ENCODE assay signal across 1 cellular context in the genomic region with DNA sequence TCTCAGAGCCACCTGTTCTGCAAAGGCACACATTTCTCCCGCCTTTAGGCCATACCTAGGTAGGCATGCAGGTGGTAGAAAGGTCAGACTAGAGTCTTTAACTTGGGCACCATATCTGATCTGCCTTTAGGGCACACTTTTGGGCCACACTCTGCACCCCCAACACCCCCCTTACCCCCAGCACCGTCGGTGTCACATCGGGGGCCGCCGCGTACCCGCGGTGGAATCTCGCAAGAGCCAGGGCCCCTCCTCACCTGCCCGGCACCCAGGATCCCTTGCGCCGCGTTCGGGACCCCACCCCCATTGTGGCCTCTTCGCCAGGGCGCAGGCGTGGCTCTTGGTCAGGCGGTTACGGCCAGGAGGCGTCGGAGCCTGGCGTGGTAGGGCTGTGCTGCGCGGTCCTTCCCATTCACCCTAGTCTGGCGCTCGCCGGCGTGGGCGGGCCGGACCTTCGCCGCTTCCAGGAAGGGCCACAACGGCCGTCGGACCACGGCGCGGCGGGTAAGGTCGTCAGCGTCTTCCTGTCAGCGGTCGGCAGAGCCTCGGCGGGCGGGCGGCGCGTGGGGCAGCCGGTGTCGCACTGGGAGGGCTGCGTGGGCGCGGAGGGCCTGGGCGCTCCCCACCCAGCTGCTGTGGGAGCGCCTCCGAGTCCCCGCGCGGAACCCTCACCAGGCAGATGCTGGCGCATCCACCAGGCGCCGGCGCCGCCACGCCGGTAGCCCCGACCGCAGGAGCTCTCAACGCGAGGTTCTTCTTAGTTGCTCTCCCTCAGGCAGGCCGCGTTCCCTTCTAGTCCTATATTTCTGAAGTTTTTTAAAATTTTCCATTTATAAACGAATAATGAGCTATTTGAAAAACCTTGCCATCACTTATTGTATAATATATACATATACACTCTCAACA.
TF ChIP-seq lines count a peak whose summit lies in the region.

A gene (plus strand): TSS at position 341 of the 903 bp plus-strand sequence. CDS start 23,028 bp downstream, outside the sequence.

TF ChIP-seq in HepG2, 621 proteins besides CTCF, POLR2A, EP300 and RAD21 (continued from another document and continues in another):
- TF ChIP-seq, protein P1, sequence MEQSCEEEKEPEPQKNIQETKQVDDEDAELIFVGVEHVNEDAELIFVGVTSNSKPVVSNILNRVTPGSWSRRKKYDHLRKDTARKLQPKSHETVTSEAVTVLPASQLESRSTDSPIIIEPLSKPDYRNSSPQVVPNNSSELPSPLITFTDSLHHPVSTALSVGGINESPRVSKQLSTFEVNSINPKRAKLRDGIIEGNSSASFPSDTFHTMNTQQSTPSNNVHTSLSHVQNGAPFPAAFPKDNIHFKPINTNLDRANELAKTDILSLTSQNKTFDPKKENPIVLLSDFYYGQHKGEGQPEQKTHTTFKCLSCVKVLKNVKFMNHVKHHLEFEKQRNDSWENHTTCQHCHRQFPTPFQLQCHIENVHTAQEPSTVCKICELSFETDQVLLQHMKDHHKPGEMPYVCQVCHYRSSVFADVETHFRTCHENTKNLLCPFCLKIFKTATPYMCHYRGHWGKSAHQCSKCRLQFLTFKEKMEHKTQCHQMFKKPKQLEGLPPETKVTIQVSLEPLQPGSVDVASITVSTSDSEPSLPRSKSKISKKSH (CRISPR knock-in tag; IDR thresholded peaks at IDR 0.05; ENCODE audit: borderline replicate concordance): peak; percentile 97
- TF ChIP-seq ZNF605 (CRISPR knock-in tag; IDR thresholded peaks at IDR 0.05): 0 out of 2 replicates have a peak, but pooled peaks have one; percentile 51
- no peak for TF ChIP-seq ZNF577 (CRISPR knock-in tag; IDR thresholded peaks at IDR 0.05; ENCODE audit: borderline replicate concordance, low read depth)
- 0 out of 2 replicates have a peak, but pooled peaks have one; percentile 42 for TF ChIP-seq MIXL1 (CRISPR knock-in tag; IDR thresholded peaks at IDR 0.05)
- no peak for TF ChIP-seq MAZ (IDR thresholded peaks at IDR 0.05; ENCODE audit: borderline replicate concordance, low read depth, low read length)
- peak; percentile 87; the same call in 1 of the 2 replicates for TF ChIP-seq MAZ (CRISPR knock-in tag; IDR thresholded peaks at IDR 0.05; ENCODE audit: low read depth)
- TF ChIP-seq, protein P2, sequence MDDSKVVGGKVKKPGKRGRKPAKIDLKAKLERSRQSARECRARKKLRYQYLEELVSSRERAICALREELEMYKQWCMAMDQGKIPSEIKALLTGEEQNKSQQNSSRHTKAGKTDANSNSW (CRISPR knock-in tag; IDR thresholded peaks at IDR 0.05; ENCODE audit: borderline replicate concordance): peak; percentile 85; the same call in 1 of the 2 replicates
- TF ChIP-seq, protein P3, sequence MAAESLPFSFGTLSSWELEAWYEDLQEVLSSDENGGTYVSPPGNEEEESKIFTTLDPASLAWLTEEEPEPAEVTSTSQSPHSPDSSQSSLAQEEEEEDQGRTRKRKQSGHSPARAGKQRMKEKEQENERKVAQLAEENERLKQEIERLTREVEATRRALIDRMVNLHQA (CRISPR knock-in tag; IDR thresholded peaks at IDR 0.05): no peak
- peak; percentile 80 for TF ChIP-seq POLR2AphosphoS5 (IDR thresholded peaks at IDR 0.05; ENCODE audit: low read depth, low read length)
- TF ChIP-seq IRF2 (CRISPR knock-in tag; IDR thresholded peaks at IDR 0.05): peak; percentile 75
- peak; percentile 80 for TF ChIP-seq ARHGAP35 (CRISPR knock-in tag; IDR thresholded peaks at IDR 0.05; ENCODE audit: borderline replicate concordance)
- TF ChIP-seq ZNF331 (CRISPR knock-in tag; IDR thresholded peaks at IDR 0.05): peak; percentile 93
- peak; percentile 99 for TF ChIP-seq ZNF547 (CRISPR knock-in tag; IDR thresholded peaks at IDR 0.05)
- TF ChIP-seq, protein P4, sequence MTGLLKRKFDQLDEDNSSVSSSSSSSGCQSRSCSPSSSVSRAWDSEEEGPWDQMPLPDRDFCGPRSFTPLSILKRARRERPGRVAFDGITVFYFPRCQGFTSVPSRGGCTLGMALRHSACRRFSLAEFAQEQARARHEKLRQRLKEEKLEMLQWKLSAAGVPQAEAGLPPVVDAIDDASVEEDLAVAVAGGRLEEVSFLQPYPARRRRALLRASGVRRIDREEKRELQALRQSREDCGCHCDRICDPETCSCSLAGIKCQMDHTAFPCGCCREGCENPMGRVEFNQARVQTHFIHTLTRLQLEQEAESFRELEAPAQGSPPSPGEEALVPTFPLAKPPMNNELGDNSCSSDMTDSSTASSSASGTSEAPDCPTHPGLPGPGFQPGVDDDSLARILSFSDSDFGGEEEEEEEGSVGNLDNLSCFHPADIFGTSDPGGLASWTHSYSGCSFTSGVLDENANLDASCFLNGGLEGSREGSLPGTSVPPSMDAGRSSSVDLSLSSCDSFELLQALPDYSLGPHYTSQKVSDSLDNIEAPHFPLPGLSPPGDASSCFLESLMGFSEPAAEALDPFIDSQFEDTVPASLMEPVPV (CRISPR knock-in tag; IDR thresholded peaks at IDR 0.05): peak; percentile 93
- TF ChIP-seq ZNF724P (CRISPR knock-in tag; IDR thresholded peaks at IDR 0.05; ENCODE audit: borderline replicate concordance): peak; percentile 91; the same call in 1 of the 2 replicates
- peak; percentile 89 for TF ChIP-seq ZNF329 (CRISPR knock-in tag; IDR thresholded peaks at IDR 0.05; ENCODE audit: low read depth)
- TF ChIP-seq, protein P5, sequence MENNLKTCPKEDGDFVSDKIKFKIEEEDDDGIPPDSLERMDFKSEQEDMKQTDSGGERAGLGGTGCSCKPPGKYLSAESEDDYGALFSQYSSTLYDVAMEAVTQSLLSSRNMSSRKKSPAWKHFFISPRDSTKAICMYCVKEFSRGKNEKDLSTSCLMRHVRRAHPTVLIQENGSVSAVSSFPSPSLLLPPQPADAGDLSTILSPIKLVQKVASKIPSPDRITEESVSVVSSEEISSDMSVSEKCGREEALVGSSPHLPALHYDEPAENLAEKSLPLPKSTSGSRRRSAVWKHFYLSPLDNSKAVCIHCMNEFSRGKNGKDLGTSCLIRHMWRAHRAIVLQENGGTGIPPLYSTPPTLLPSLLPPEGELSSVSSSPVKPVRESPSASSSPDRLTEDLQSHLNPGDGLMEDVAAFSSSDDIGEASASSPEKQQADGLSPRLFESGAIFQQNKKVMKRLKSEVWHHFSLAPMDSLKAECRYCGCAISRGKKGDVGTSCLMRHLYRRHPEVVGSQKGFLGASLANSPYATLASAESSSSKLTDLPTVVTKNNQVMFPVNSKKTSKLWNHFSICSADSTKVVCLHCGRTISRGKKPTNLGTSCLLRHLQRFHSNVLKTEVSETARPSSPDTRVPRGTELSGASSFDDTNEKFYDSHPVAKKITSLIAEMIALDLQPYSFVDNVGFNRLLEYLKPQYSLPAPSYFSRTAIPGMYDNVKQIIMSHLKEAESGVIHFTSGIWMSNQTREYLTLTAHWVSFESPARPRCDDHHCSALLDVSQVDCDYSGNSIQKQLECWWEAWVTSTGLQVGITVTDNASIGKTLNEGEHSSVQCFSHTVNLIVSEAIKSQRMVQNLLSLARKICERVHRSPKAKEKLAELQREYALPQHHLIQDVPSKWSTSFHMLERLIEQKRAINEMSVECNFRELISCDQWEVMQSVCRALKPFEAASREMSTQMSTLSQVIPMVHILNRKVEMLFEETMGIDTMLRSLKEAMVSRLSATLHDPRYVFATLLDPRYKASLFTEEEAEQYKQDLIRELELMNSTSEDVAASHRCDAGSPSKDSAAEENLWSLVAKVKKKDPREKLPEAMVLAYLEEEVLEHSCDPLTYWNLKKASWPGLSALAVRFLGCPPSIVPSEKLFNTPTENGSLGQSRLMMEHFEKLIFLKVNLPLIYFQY (CRISPR knock-in tag; IDR thresholded peaks at IDR 0.05; ENCODE audit: borderline replicate concordance): 0 out of 2 replicates have a peak, but pooled peaks have one; percentile 54
- TF ChIP-seq MAF1 (CRISPR knock-in tag; IDR thresholded peaks at IDR 0.05; ENCODE audit: borderline replicate concordance): 0 out of 2 replicates have a peak, but pooled peaks have one; percentile 80
- TF ChIP-seq ZSCAN30 (CRISPR knock-in tag; IDR thresholded peaks at IDR 0.05): no peak
- no peak for TF ChIP-seq AGO1 (IDR thresholded peaks at IDR 0.05; ENCODE audit: low read depth, low read length, poor library complexity, severe bottlenecking)
- peak; percentile 99 for TF ChIP-seq DNMT1 (CRISPR knock-in tag; IDR thresholded peaks at IDR 0.05)
- TF ChIP-seq, protein P6, sequence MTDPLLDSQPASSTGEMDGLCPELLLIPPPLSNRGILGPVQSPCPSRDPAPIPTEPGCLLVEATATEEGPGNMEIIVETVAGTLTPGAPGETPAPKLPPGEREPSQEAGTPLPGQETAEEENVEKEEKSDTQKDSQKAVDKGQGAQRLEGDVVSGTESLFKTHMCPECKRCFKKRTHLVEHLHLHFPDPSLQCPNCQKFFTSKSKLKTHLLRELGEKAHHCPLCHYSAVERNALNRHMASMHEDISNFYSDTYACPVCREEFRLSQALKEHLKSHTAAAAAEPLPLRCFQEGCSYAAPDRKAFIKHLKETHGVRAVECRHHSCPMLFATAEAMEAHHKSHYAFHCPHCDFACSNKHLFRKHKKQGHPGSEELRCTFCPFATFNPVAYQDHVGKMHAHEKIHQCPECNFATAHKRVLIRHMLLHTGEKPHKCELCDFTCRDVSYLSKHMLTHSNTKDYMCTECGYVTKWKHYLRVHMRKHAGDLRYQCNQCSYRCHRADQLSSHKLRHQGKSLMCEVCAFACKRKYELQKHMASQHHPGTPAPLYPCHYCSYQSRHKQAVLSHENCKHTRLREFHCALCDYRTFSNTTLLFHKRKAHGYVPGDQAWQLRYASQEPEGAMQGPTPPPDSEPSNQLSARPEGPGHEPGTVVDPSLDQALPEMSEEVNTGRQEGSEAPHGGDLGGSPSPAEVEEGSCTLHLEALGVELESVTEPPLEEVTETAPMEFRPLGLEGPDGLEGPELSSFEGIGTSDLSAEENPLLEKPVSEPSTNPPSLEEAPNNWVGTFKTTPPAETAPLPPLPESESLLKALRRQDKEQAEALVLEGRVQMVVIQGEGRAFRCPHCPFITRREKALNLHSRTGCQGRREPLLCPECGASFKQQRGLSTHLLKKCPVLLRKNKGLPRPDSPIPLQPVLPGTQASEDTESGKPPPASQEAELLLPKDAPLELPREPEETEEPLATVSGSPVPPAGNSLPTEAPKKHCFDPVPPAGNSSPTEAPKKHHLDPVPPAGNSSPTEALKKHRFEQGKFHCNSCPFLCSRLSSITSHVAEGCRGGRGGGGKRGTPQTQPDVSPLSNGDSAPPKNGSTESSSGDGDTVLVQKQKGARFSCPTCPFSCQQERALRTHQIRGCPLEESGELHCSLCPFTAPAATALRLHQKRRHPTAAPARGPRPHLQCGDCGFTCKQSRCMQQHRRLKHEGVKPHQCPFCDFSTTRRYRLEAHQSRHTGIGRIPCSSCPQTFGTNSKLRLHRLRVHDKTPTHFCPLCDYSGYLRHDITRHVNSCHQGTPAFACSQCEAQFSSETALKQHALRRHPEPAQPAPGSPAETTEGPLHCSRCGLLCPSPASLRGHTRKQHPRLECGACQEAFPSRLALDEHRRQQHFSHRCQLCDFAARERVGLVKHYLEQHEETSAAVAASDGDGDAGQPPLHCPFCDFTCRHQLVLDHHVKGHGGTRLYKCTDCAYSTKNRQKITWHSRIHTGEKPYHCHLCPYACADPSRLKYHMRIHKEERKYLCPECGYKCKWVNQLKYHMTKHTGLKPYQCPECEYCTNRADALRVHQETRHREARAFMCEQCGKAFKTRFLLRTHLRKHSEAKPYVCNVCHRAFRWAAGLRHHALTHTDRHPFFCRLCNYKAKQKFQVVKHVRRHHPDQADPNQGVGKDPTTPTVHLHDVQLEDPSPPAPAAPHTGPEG (CRISPR knock-in tag; IDR thresholded peaks at IDR 0.05): peak; percentile 98
- TF ChIP-seq, protein P7, sequence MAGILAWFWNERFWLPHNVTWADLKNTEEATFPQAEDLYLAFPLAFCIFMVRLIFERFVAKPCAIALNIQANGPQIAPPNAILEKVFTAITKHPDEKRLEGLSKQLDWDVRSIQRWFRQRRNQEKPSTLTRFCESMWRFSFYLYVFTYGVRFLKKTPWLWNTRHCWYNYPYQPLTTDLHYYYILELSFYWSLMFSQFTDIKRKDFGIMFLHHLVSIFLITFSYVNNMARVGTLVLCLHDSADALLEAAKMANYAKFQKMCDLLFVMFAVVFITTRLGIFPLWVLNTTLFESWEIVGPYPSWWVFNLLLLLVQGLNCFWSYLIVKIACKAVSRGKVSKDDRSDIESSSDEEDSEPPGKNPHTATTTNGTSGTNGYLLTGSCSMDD (CRISPR knock-in tag; IDR thresholded peaks at IDR 0.05): peak; percentile 63; the same call in 1 of the 2 replicates
- 0 out of 2 replicates have a peak, but pooled peaks have one; percentile 7 for TF ChIP-seq DPF2 (CRISPR knock-in tag; IDR thresholded peaks at IDR 0.05; ENCODE audit: borderline replicate concordance, low read depth)
- TF ChIP-seq KLF6 (CRISPR knock-in tag; IDR thresholded peaks at IDR 0.05): no peak; the same call in 1 of the 2 replicates
- TF ChIP-seq, protein P8, sequence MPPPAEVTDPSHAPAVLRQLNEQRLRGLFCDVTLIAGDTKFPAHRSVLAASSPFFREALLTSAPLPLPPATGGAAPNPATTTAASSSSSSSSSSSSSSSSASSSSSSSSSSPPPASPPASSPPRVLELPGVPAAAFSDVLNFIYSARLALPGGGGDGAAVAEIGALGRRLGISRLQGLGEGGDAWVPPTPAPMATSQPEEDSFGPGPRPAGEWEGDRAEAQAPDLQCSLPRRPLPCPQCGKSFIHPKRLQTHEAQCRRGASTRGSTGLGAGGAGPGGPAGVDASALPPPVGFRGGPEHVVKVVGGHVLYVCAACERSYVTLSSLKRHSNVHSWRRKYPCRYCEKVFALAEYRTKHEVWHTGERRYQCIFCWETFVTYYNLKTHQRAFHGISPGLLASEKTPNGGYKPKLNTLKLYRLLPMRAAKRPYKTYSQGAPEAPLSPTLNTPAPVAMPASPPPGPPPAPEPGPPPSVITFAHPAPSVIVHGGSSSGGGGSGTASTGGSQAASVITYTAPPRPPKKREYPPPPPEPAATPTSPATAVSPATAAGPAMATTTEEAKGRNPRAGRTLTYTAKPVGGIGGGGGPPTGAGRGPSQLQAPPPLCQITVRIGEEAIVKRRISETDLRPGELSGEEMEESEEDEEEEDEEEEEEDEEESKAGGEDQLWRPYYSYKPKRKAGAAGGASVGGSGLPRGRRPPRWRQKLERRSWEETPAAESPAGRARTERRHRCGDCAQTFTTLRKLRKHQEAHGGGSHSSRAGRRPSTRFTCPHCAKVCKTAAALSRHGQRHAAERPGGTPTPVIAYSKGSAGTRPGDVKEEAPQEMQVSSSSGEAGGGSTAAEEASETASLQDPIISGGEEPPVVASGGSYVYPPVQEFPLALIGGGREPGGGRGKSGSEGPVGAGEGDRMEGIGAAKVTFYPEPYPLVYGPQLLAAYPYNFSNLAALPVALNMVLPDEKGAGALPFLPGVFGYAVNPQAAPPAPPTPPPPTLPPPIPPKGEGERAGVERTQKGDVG (CRISPR knock-in tag; IDR thresholded peaks at IDR 0.05; ENCODE audit: borderline replicate concordance): peak; percentile 68; the same call in 1 of the 2 replicates
- peak; percentile 55 for TF ChIP-seq SKI (IDR thresholded peaks at IDR 0.05; ENCODE audit: partially characterized antibody)
- 0 out of 2 replicates have a peak, but pooled peaks have one; percentile 36 for TF ChIP-seq ARID2 (CRISPR knock-in tag; IDR thresholded peaks at IDR 0.05; ENCODE audit: borderline replicate concordance)
- TF ChIP-seq CREB1 (IDR thresholded peaks at IDR 0.05): no peak
- TF ChIP-seq CREB1 (CRISPR knock-in tag; IDR thresholded peaks at IDR 0.05): no peak
- peak; percentile 77; the same call in 1 of the 2 replicates for TF ChIP-seq ZNF317 (CRISPR knock-in tag; IDR thresholded peaks at IDR 0.05)
- TF ChIP-seq, protein P9, sequence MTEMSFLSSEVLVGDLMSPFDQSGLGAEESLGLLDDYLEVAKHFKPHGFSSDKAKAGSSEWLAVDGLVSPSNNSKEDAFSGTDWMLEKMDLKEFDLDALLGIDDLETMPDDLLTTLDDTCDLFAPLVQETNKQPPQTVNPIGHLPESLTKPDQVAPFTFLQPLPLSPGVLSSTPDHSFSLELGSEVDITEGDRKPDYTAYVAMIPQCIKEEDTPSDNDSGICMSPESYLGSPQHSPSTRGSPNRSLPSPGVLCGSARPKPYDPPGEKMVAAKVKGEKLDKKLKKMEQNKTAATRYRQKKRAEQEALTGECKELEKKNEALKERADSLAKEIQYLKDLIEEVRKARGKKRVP (CRISPR knock-in tag; IDR thresholded peaks at IDR 0.05): 0 out of 4 replicates have a peak, but pooled peaks of 1 of the 2 experiments have one; percentile 33
- TF ChIP-seq ZNF12 (CRISPR knock-in tag; IDR thresholded peaks at IDR 0.05): peak; percentile 36; the same call in 1 of the 2 replicates
